ENCODE assay signal across 17 cellular contexts in genomic region chr11:113833151-113833550, GRCh38. TPM values are rescaled to one million over a fixed set of nuclear protein-coding genes. Genes with fewer than 3 reads are reported as not detected.
DNase-seq lines count a peak whose midpoint lies in the region; ATAC-seq and TF ChIP-seq lines count a peak whose summit lies in the region.
"Had no signal": no experiment of that assay in that cellular context is flagged by ENCODE, and none has a peak within 500 bp of the region (broad histone marks: within the 10 kb centered on the region; RNA-seq: fewer than 3 reads in every experiment).

No MANE protein-coding gene starts in this region.

- H3K9ac ChIP-seq in H9 (ENCODE audit: extremely low read depth, insufficient read length, low read length) (no peak overlapping the region), skeletal muscle tissue (ENCODE audit: low read depth in 1 of 3, low read length in 3 of 3) (no peak overlapping the region)
- H3K9ac ChIP-seq: GM23248 had no signal

- no peak overlapping the region for H3K4ac ChIP-seq in H9 (ENCODE audit: low read depth, low read length)

- no peaks in the 10 kb centered on the region for H3K9me3 Mint-ChIP-seq in H9
- H3K9me3 Mint-ChIP-seq in activated B cell treated with CpG ODN at 0.5 μM for 24 hours, result no peaks in the 10 kb centered on the region
- H3K9me3 Mint-ChIP-seq in activated CD4-positive, alpha-beta memory T cell treated with anti-CD3 and anti-CD28 coated beads for 36 hours, result no peaks in the 10 kb centered on the region
- H3K9me3 Mint-ChIP-seq: CD8-positive, alpha-beta T cell had no signal

- no peaks in the 10 kb centered on the region for H3K27me3 Mint-ChIP-seq in H9 (ENCODE audit: low read depth)
- H3K27me3 Mint-ChIP-seq in activated B cell treated with CpG ODN at 0.5 μM for 24 hours, result no peaks in the 10 kb centered on the region
- no peaks in the 10 kb centered on the region for H3K27me3 Mint-ChIP-seq in activated CD4-positive, alpha-beta memory T cell treated with anti-CD3 and anti-CD28 coated beads for 36 hours

- WGBS in H9 (ENCODE audit: extremely low coverage, insufficient read length, low lambda C conversion rate), result 100% methylated on average over 1 of the region's 8 CpGs

- H3K36me3 Mint-ChIP-seq in H9 (ENCODE audit: insufficient read depth in 1 of 3, low read depth in 3 of 3), result peaks cover 6 to 51% (median 43%) of the 10 kb centered on the region in 3 experiments; a peak in 6 of 7 replicates
- peaks cover 42% of the 10 kb centered on the region for H3K36me3 Mint-ChIP-seq in activated B cell treated with CpG ODN at 0.5 μM for 24 hours (ENCODE audit: low read depth)
- H3K36me3 Mint-ChIP-seq in activated CD4-positive, alpha-beta memory T cell treated with anti-CD3 and anti-CD28 coated beads for 36 hours, result peaks cover 12% of the 10 kb centered on the region

- no peak overlapping the region for H3K56ac ChIP-seq in H9 (ENCODE audit: insufficient read length, low read depth, low read length)

- ATAC-seq in activated B cell treated with CpG ODN at 0.5 μM for 24 hours (ENCODE audit: low read depth), result no peak
- ATAC-seq in GM18520 (IDR thresholded peaks at IDR 0.05; ENCODE audit: unreplicated experiment), result no peak
- no peak for ATAC-seq in HG02973 (IDR thresholded peaks at IDR 0.05; ENCODE audit: unreplicated experiment)
- ATAC-seq: CD8-positive, alpha-beta T cell; SK-N-SH treated with all-trans-retinoic acid at 6 μM for 48 hours had no signal

- H3K4me3 ChIP-seq in skeletal muscle tissue (ENCODE audit: low read length in 3 of 3), result no peak overlapping the region
- H3K4me3 ChIP-seq: GM23248 had no signal

- peaks cover 5% of the 10 kb centered on the region for H3K79me2 ChIP-seq in H9 (ENCODE audit: insufficient read depth, low read length)

- H3K27ac ChIP-seq in H9 (ENCODE audit: insufficient read length, low read depth, low read length) (no peak overlapping the region), skeletal muscle tissue (ENCODE audit: low read depth, low read length) (peak overlapping the region; percentile 15)
- H3K27ac ChIP-seq: GM23248 had no signal

- CTCF ChIA-PET in activated B cell treated with CpG ODN at 0.5 μM for 24 hours (lab: Charles Lee), result interaction anchor here (0.5 to 1.4 kb wide), 2 partner anchors 9 to 1902 kb away, joined by 3 to 4 read pairs; no protein-coding TSS in a partner anchor
- CTCF ChIA-PET in activated CD4-positive, alpha-beta memory T cell treated with anti-CD3 and anti-CD28 coated beads for 36 hours (lab: Charles Lee), result interaction anchor here (1.1 kb wide), 1 partner anchor 27 kb away, joined by 3 read pairs; no protein-coding TSS in a partner anchor

- DNase-seq in H9 (no peak), activated B cell treated with CpG ODN at 0.5 μM for 24 hours (no peak), foreskin melanocyte (peak; percentile 25), T-helper 1 cell (no peak)
- no peak for DNase-seq in activated CD4-positive, alpha-beta memory T cell treated with anti-CD3 and anti-CD28 coated beads for 36 hours
- DNase-seq: CD8-positive, alpha-beta T cell; DMS79 treated with DMSO at 0.1 percent for 48 hours; GM23248; MM.1S; NCI-H1092 treated with DMSO at 0.1 percent for 48 hours; NCI-H2081 treated with DMSO at 0.1 percent for 48 hours; NCI-H524 treated with DMSO at 0.1 percent for 48 hours; SHP77 had no signal

- H2AK5ac ChIP-seq in H9 (ENCODE audit: insufficient read length, low read length), result no peak overlapping the region

- H3K9me3 ChIP-seq in H9 (ENCODE audit: control insufficient read depth, low read depth, low read length) (no peaks in the 10 kb centered on the region), skeletal muscle tissue (ENCODE audit: control insufficient read depth in 3 of 3, low read length in 3 of 3) (no peaks in the 10 kb centered on the region)

- H2BK20ac ChIP-seq in H9 (ENCODE audit: low read depth, low read length, poor library complexity, severe bottlenecking), result no peak overlapping the region

- H4K91ac ChIP-seq in H9 (ENCODE audit: insufficient read length, low read depth, low read length), result no peak overlapping the region

- H2BK120ac ChIP-seq in H9 (ENCODE audit: low read depth, low read length, poor library complexity, severe bottlenecking), result no peak overlapping the region

- no peak overlapping the region for H2AFZ ChIP-seq in H9 (ENCODE audit: low read length)
- H2AFZ ChIP-seq: GM23248 had no signal

- H3K4me3 Mint-ChIP-seq in H9, result no peak overlapping the region
- H3K4me3 Mint-ChIP-seq in activated B cell treated with CpG ODN at 0.5 μM for 24 hours, result no peak overlapping the region
- H3K4me3 Mint-ChIP-seq in activated CD4-positive, alpha-beta memory T cell treated with anti-CD3 and anti-CD28 coated beads for 36 hours, result no peak overlapping the region
- H3K4me3 Mint-ChIP-seq: CD8-positive, alpha-beta T cell had no signal

- H2BK15ac ChIP-seq in H9 (ENCODE audit: low read depth, low read length), result no peak overlapping the region

- H3K18ac ChIP-seq in H9 (ENCODE audit: insufficient read length, low read depth, low read length), result no peak overlapping the region

- H2BK12ac ChIP-seq in H9 (ENCODE audit: insufficient read length, low read depth, low read length), result no peak overlapping the region

- H3K4me2 ChIP-seq in H9 (ENCODE audit: insufficient read depth, insufficient read length, low read length), result no peak overlapping the region

- no peak overlapping the region for H3T11ph ChIP-seq in H9 (ENCODE audit: low read length)

- TF ChIP-seq CTCF in H9 (conservative IDR thresholded peaks at IDR 0.05) (no peak), activated B cell treated with CpG ODN at 0.5 μM for 24 hours (IDR thresholded peaks at IDR 0.05) (no peak)

- H3K36me3 ChIP-seq in skeletal muscle tissue (ENCODE audit: control insufficient read depth in 3 of 3, insufficient read depth in 3 of 3, low read length in 3 of 3), result peaks cover 22 to 58% (median 49%) of the 10 kb centered on the region in 3 donors

- POLR2A ChIA-PET in activated B cell treated with CpG ODN at 0.5 μM for 24 hours (lab: Charles Lee), result interaction anchor here (0.9 kb wide), 1 partner anchor 41 kb away, joined by 3 read pairs; no protein-coding TSS in a partner anchor
- POLR2A ChIA-PET in activated CD4-positive, alpha-beta memory T cell treated with anti-CD3 and anti-CD28 coated beads for 36 hours (lab: Charles Lee), result no interaction called here

- peak overlapping the region in 2 of 3 experiments; percentile 5 to 24; a peak in 3 of 7 replicates for H3K27ac Mint-ChIP-seq in H9
- H3K27ac Mint-ChIP-seq in activated B cell treated with CpG ODN at 0.5 μM for 24 hours, result peak overlapping the region; percentile 13
- H3K27ac Mint-ChIP-seq in activated CD4-positive, alpha-beta memory T cell treated with anti-CD3 and anti-CD28 coated beads for 36 hours, result no peak overlapping the region
- H3K27ac Mint-ChIP-seq: CD8-positive, alpha-beta T cell had no signal

- H4K8ac ChIP-seq in H9 (replicated peaks; ENCODE audit: insufficient read length, low read depth, low read length), result no peak overlapping the region

- H3K4me1 Mint-ChIP-seq in H9 (no peaks in the 10 kb centered on the region), activated B cell treated with CpG ODN at 0.5 μM for 24 hours (peaks cover 31% of the 10 kb centered on the region)
- no peaks in the 10 kb centered on the region for H3K4me1 Mint-ChIP-seq in activated CD4-positive, alpha-beta memory T cell treated with anti-CD3 and anti-CD28 coated beads for 36 hours (ENCODE audit: low read depth)

- no peak overlapping the region for H2BK5ac ChIP-seq in H9 (ENCODE audit: insufficient read length, low read length)

- H3K27me3 ChIP-seq in H9 (ENCODE audit: insufficient read depth, low read length) (no peaks in the 10 kb centered on the region), skeletal muscle tissue (ENCODE audit: control insufficient read depth in 3 of 3, insufficient read depth in 3 of 3, low read length in 3 of 3) (no peaks in the 10 kb centered on the region)

- H3K79me1 ChIP-seq in H9 (ENCODE audit: insufficient read depth, low read depth, low read length, poor library complexity, severe bottlenecking), result peaks cover 3% of the 10 kb centered on the region

- no peaks in the 10 kb centered on the region; the same call in 1 of the 2 replicates for H3K4me1 ChIP-seq in H9 (ENCODE audit: insufficient read depth, low read length)
- no peaks in the 10 kb centered on the region for H3K4me1 ChIP-seq in skeletal muscle tissue (ENCODE audit: control insufficient read depth in 3 of 3, insufficient read depth in 3 of 3, low read length in 3 of 3)

- intact Hi-C loops in activated B cell treated with CpG ODN at 0.5 μM for 24 hours (cut with micrococcal nuclease), result no loop called here
- intact Hi-C loops in activated CD4-positive, alpha-beta memory T cell treated with anti-CD3 and anti-CD28 coated beads for 36 hours (cut with micrococcal nuclease), result no loop called here

- no peak overlapping the region for H4K5ac ChIP-seq in H9 (ENCODE audit: insufficient read length, low read depth, low read length)

- no peaks in the 10 kb centered on the region for H4K20me1 ChIP-seq in H9 (ENCODE audit: control insufficient read depth, insufficient read depth, insufficient read length)

- H3K23me2 ChIP-seq in H9 (ENCODE audit: insufficient read length, low read depth, low read length, poor library complexity, severe bottlenecking), result no peaks in the 10 kb centered on the region

- no peak overlapping the region for H3K14ac ChIP-seq in H9 (ENCODE audit: insufficient read depth, low read length)

- no peak overlapping the region for H3K23ac ChIP-seq in H9 (ENCODE audit: insufficient read length, low read depth, low read length)

RNA-seq across cellular contexts. Expression of gene USP28, which starts 42.2 kb away (rescaled TPM):
- total RNA-seq in H9 (2021), result 98.8 and 107 TPM in 2 replicates
- 39.6 and 49.6 TPM in 2 replicates for total RNA-seq in activated B cell treated with CpG ODN at 0.5 μM for 24 hours
- 91.9 TPM for total RNA-seq in skeletal muscle tissue
- 10 to 100 TPM; 30.6 to 41.7 TPM for total RNA-seq in activated CD4-positive, alpha-beta memory T cell treated with anti-CD3 and anti-CD28 coated beads for 36 hours

RNA-seq across cellular contexts. Expression of gene CLDN25, which starts 53.6 kb away (rescaled TPM):
- total RNA-seq in H9 (2021) (not detected in 2 replicates), activated B cell treated with CpG ODN at 0.5 μM for 24 hours (not detected in 2 replicates), skeletal muscle tissue (0.52 TPM)
- total RNA-seq in activated CD4-positive, alpha-beta memory T cell treated with anti-CD3 and anti-CD28 coated beads for 36 hours, result not detected
- total RNA-seq: CD8-positive, alpha-beta T cell; GM23248 had no signal

RNA-seq across cellular contexts. Expression of gene ZW10, which starts 59.7 kb away (rescaled TPM):
- 23.6 and 26.0 TPM in 2 replicates for total RNA-seq in H9 (2021)
- 13.8 and 15.5 TPM in 2 replicates for total RNA-seq in activated B cell treated with CpG ODN at 0.5 μM for 24 hours
- total RNA-seq in skeletal muscle tissue, result 19.3 TPM
- total RNA-seq in activated CD4-positive, alpha-beta memory T cell treated with anti-CD3 and anti-CD28 coated beads for 36 hours, result 10 to 100 TPM; 14.6 to 15.2 TPM
